In the genomic region with DNA sequence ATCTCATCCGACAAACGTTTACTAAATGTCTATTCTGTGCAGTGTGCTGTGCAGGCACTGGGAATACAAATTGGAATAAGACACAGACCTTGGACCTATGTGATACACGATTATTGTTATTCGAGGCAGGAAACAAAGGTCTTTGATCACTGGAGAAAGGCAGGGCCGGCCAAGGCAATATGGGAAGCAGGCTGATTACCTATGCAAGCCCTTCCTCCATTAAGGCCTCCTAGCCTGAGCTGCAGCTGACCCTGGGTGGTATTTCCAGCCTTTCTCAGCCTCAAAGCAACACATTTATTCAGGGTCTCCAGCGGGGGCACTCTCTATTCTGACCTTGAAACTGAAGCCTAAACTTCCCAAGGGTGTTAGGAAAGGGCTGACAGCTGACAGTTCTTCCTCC, we compare ENCODE assay signal across 21 cellular contexts. TPM values are rescaled to one million over a fixed set of nuclear protein-coding genes. Genes with fewer than 3 reads are reported as not detected.
"Had no signal": no experiment of that assay in that cellular context is flagged by ENCODE, and none has a peak within 500 bp of the region (broad histone marks: within the 10 kb centered on the region; RNA-seq: fewer than 3 reads in every experiment).

No MANE protein-coding gene starts in this region.

- H3K27me3 Mint-ChIP-seq: activated CD4-positive, alpha-beta T cell treated with anti-CD3 and anti-CD28 coated beads, Interleukin-2, amount 10 ng/mL, durations not matched to agents 7 days and 5 days; activated naive CD8-positive, alpha-beta T cell treated with anti-CD3 and anti-CD28 coated beads for 36 hours had no signal

- H3K27ac ChIP-seq: esophagus squamous epithelium, hepatocyte, lower lobe of right lung, spleen had no signal

- ATAC-seq: lower lobe of right lung, sciatic nerve had no signal

- H2AFZ ChIP-seq: hepatocyte had no signal

- H3K4me1 Mint-ChIP-seq: activated CD4-positive, alpha-beta T cell treated with anti-CD3 and anti-CD28 coated beads, Interleukin-2, amount 10 ng/mL, durations not matched to agents 7 days and 5 days; activated naive CD8-positive, alpha-beta T cell treated with anti-CD3 and anti-CD28 coated beads for 36 hours had no signal

- H3K4me3 ChIP-seq: esophagus squamous epithelium, hepatocyte, lower lobe of right lung, spleen had no signal

- H3K4me3 Mint-ChIP-seq: activated CD4-positive, alpha-beta T cell treated with anti-CD3 and anti-CD28 coated beads, Interleukin-2, amount 10 ng/mL, durations not matched to agents 7 days and 5 days; activated naive CD8-positive, alpha-beta T cell treated with anti-CD3 and anti-CD28 coated beads for 36 hours; brain; mesothelial cell of epicardium; neural crest cell; T-helper 2 cell treated with Interferon-gamma antibody and Interleukin-4, amounts not matched to agents 5 μg/mL and 100 μg/mL, for 36 hours had no signal

- H3K9me3 ChIP-seq: esophagus squamous epithelium, lower lobe of right lung, spleen had no signal

- H3K4me2 ChIP-seq: hepatocyte had no signal

- DNase-seq: activated CD4-positive, alpha-beta T cell treated with anti-CD3 and anti-CD28 coated beads, Interleukin-2, amount 10 ng/mL, durations not matched to agents 7 days and 5 days; activated CD8-positive, alpha-beta memory T cell treated with anti-CD3 and anti-CD28 coated beads, Interleukin-2, amount 50 U/mL, for 48 hours; activated gamma-delta T cell treated with Interleukin-2 at 50 U/mL for 16 hours; activated naive CD8-positive, alpha-beta T cell treated with anti-CD3 and anti-CD28 coated beads for 36 hours; amygdala; cortex of kidney; effector CD4-positive, alpha-beta T cell; esophagus squamous epithelium; kidney glomerular epithelial cell; lower lobe of right lung; spleen had no signal

- H3K36me3 ChIP-seq: lower lobe of right lung had no signal

- H3K4me1 ChIP-seq: lower lobe of right lung had no signal

- H3K27me3 ChIP-seq: esophagus squamous epithelium, hepatocyte, spleen had no signal

- H3K9me3 Mint-ChIP-seq: activated CD4-positive, alpha-beta T cell treated with anti-CD3 and anti-CD28 coated beads, Interleukin-2, amount 10 ng/mL, durations not matched to agents 7 days and 5 days; activated naive CD8-positive, alpha-beta T cell treated with anti-CD3 and anti-CD28 coated beads for 36 hours; brain; mesothelial cell of epicardium; neural crest cell; T-helper 2 cell treated with Interferon-gamma antibody and Interleukin-4, amounts not matched to agents 5 μg/mL and 100 μg/mL, for 36 hours had no signal

- H3K36me3 Mint-ChIP-seq: activated naive CD8-positive, alpha-beta T cell treated with anti-CD3 and anti-CD28 coated beads for 36 hours; brain; mesothelial cell of epicardium had no signal

- H3K79me2 ChIP-seq: hepatocyte had no signal

- H3K27ac Mint-ChIP-seq: activated CD4-positive, alpha-beta T cell treated with anti-CD3 and anti-CD28 coated beads, Interleukin-2, amount 10 ng/mL, durations not matched to agents 7 days and 5 days; activated naive CD8-positive, alpha-beta T cell treated with anti-CD3 and anti-CD28 coated beads for 36 hours; mesothelial cell of epicardium; T-helper 2 cell treated with Interferon-gamma antibody and Interleukin-4, amounts not matched to agents 5 μg/mL and 100 μg/mL, for 36 hours had no signal

RNA-seq across cellular contexts. Expression of a gene that starts 13.4 kb away (rescaled TPM):
- total RNA-seq: activated naive CD8-positive, alpha-beta T cell treated with anti-CD3 and anti-CD28 coated beads for 36 hours; fibroblast of villous mesenchyme; glomerular endothelial cell; myocyte; neural crest cell; osteocyte had no signal

RNA-seq across cellular contexts. Expression of a gene that starts 44.5 kb away (rescaled TPM):
- total RNA-seq: activated CD4-positive, alpha-beta T cell treated with anti-CD3 and anti-CD28 coated beads, Interleukin-2, amount 10 ng/mL, durations not matched to agents 7 days and 5 days; activated naive CD8-positive, alpha-beta T cell treated with anti-CD3 and anti-CD28 coated beads for 36 hours had no signal
